In the genomic region with DNA sequence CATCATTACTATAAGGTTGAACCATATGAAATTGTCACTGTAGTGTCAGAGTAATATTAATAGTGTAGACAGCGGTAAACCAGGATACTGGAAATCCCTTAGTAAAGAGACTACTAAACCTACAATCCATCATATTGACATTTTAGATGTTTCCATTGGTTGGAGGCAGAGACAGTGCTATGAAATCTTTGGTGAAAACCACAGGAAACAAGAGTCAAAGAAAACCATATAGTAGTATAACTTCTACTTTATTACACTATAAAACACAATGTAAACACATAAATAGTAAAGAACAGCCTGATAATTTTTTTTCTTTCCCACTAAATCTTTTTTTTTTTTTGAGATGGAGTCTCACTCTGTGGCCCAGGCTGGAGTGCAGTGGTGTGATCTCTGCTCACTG, we compare ENCODE assay signal across 11 cellular contexts.
"Had no signal": no experiment of that assay in that cellular context is flagged by ENCODE, and none has a peak within 500 bp of the region (broad histone marks: within the 10 kb centered on the region; RNA-seq: fewer than 3 reads in every experiment).

No MANE protein-coding gene starts in this region.

- H3K27ac ChIP-seq: body of pancreas, foreskin keratinocyte, ovary, sigmoid colon had no signal

- H3K4me3 ChIP-seq: body of pancreas, ovary, sigmoid colon had no signal

- DNase-seq: activated CD4-positive, alpha-beta T cell treated with anti-CD3 and anti-CD28 coated beads, Interleukin-2, amount 50 U/mL, for 1 hour; body of pancreas; caudate nucleus; effector memory CD8-positive, alpha-beta T cell; foreskin keratinocyte; left ventricle myocardium superior; naive B cell; ovary; sigmoid colon; stimulated activated CD4-positive, alpha-beta T cell treated with anti-CD3 and anti-CD28 coated beads, Interleukin-4, amount 100 ng/mL, for 4 hours had no signal

- ATAC-seq: body of pancreas; effector memory CD8-positive, alpha-beta T cell; foreskin keratinocyte; left ventricle myocardium superior; stimulated activated memory B cell treated with anti-CD40 and anti-IgM and Interleukin-4, amounts not matched to agents 10 μg/mL and 1 μg/mL and 100 μg/mL, for 72 hours had no signal
